Comparison of ENCODE assay signal across 25 cellular contexts in the genomic region with DNA sequence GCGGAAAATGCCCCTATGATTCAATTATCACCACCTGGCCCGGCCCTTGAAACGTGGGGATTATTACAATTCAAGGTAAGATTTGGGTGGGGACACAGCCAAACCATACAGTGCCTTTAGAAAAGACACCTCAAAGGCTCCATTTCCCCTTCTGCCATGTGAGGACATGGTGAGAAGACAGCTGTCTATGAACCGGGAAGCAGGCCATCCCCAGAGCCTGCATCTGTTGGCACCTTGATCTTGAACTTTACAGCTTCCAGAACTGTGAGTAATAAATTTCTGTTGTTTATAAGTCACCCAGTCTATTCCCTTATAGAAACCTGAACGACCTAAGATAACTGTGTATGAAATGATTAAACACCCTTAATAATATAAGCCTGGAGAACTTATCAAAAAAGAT.
"Had no signal": no experiment of that assay in that cellular context is flagged by ENCODE, and none has a peak within 500 bp of the region (broad histone marks: within the 10 kb centered on the region; RNA-seq: fewer than 3 reads in every experiment).

No MANE protein-coding gene starts in this region.

- H3K4me3 ChIP-seq: heart right ventricle, hepatocyte, left ventricle myocardium inferior, lung, pancreas, right atrium auricular region, smooth muscle cell, stomach, testis, thyroid gland, transverse colon, upper lobe of right lung had no signal

- H3K4me1 ChIP-seq: heart right ventricle, left ventricle myocardium inferior, pancreas, right atrium auricular region, stomach, testis, thyroid gland, upper lobe of right lung had no signal

- H3K9me3 Mint-ChIP-seq: neural crest cell had no signal

- H3K27me3 ChIP-seq: heart right ventricle, hepatocyte, pancreas, right atrium auricular region, stomach, testis, thyroid gland, transverse colon, upper lobe of right lung had no signal

- DNase-seq: heart right ventricle; islet precursor cell; left ventricle myocardium inferior; mesendoderm; naive thymus-derived CD4-positive, alpha-beta T cell; pancreas; stimulated activated CD4-positive, alpha-beta T cell treated with anti-CD3 and anti-CD28 coated beads, Interleukin-1b, Interleukin-23, amount 100 ng/mL, for 48 hours; stimulated activated CD4-positive, alpha-beta T cell treated with anti-CD3 and anti-CD28 coated beads, Interleukin-2, amount 100 ng/mL, for 48 hours; stimulated activated CD4-positive, alpha-beta T cell treated with anti-CD3 and anti-CD28 coated beads, Interleukin-4, amount 100 ng/mL, for 4 hours; stimulated activated CD8-positive, alpha-beta memory T cell treated with anti-CD3 and anti-CD28 coated beads, Interleukin-4, amount 100 ng/mL, for 48 hours; stimulated activated naive B cell treated with anti-CD40 and anti-IgM and Interleukin-4, amounts not matched to agents 10 μg/mL and 1 μg/mL and 100 μg/mL, for 72 hours; stimulated activated naive CD8-positive, alpha-beta T cell treated with anti-CD3 and anti-CD28 coated beads, Interleukin-15, Interleukin-2, amounts not matched to agents 100 U/mL and 50 U/mL, for 24 hours; stomach; testis; thyroid gland; transverse colon; upper lobe of right lung had no signal

- H3K4me1 Mint-ChIP-seq: neural crest cell; stimulated activated naive B cell treated with anti-CD40 and anti-IgM and Interleukin-4, amounts not matched to agents 10 μg/mL and 1 μg/mL and 100 μg/mL, for 72 hours had no signal

- ATAC-seq: heart right ventricle; naive thymus-derived CD4-positive, alpha-beta T cell; natural killer cell treated with Interleukin-12 subunit alpha and Interleukin-12 subunit beta and Interleukin-15 and Interleukin-18, amount 100 ng/mL, for 72 hours; pancreas; sciatic nerve; stimulated activated naive B cell treated with anti-CD40 and anti-IgM and Interleukin-4, amounts not matched to agents 10 μg/mL and 1 μg/mL and 100 μg/mL, for 72 hours; stimulated activated naive CD8-positive, alpha-beta T cell treated with anti-CD3 and anti-CD28 coated beads, Interleukin-15, Interleukin-2, amounts not matched to agents 100 U/mL and 50 U/mL, for 24 hours; upper lobe of right lung had no signal

- H3K27ac Mint-ChIP-seq: mesothelial cell of epicardium; natural killer cell treated with Interleukin-12 subunit alpha and Interleukin-12 subunit beta and Interleukin-15 and Interleukin-18, amount 100 ng/mL, for 72 hours; stimulated activated naive B cell treated with anti-CD40 and anti-IgM and Interleukin-4, amounts not matched to agents 10 μg/mL and 1 μg/mL and 100 μg/mL, for 72 hours had no signal

- H3K27ac ChIP-seq: heart right ventricle, hepatocyte, left ventricle myocardium inferior, pancreas, right atrium auricular region, stomach, testis, thyroid gland, transverse colon, upper lobe of right lung had no signal

- H3K9me3 ChIP-seq: pancreas, right atrium auricular region, stomach, testis, thyroid gland, transverse colon, upper lobe of right lung had no signal

- H3K4me3 Mint-ChIP-seq: mesothelial cell of epicardium; naive thymus-derived CD4-positive, alpha-beta T cell; natural killer cell treated with Interleukin-12 subunit alpha and Interleukin-12 subunit beta and Interleukin-15 and Interleukin-18, amount 100 ng/mL, for 72 hours; neural crest cell; stimulated activated naive B cell treated with anti-CD40 and anti-IgM and Interleukin-4, amounts not matched to agents 10 μg/mL and 1 μg/mL and 100 μg/mL, for 72 hours had no signal
